Comparison of ENCODE assay signal across 18 cellular contexts in genomic region chr1:150106331-150106730, GRCh38. TPM values are rescaled to one million over a fixed set of nuclear protein-coding genes. Genes with fewer than 3 reads are reported as not detected.
DNase-seq lines count a peak whose midpoint lies in the region; ATAC-seq and TF ChIP-seq lines count a peak whose summit lies in the region.
"Had no signal": no experiment of that assay in that cellular context is flagged by ENCODE, and none has a peak within 500 bp of the region (broad histone marks: within the 10 kb centered on the region; RNA-seq: fewer than 3 reads in every experiment).

No MANE protein-coding gene starts in this region.

- H3K4me3 ChIP-seq in right cardiac atrium (ENCODE audit: low read length): no peak overlapping the region
- H3K4me3 ChIP-seq: GM12878, SJSA1 had no signal

- WGBS in right cardiac atrium: 91% methylated on average over 7 of the region's 7 CpGs

- peaks cover 10% of the 10 kb centered on the region for H3K36me3 Mint-ChIP-seq in CD4-positive, alpha-beta T cell (ENCODE audit: low read depth)
- H3K36me3 Mint-ChIP-seq in IgD-negative memory B cell: peaks cover 6% of the 10 kb centered on the region
- H3K36me3 Mint-ChIP-seq in activated CD8-positive, alpha-beta T cell treated with anti-CD3 and anti-CD28 coated beads for 36 hours (ENCODE audit: low read depth): peaks cover 13% of the 10 kb centered on the region

- peak overlapping the region; percentile 42 for H3K27ac ChIP-seq in CD4-positive, alpha-beta T cell (ENCODE audit: low read depth, low read length)
- H3K27ac ChIP-seq in right cardiac atrium (ENCODE audit: low read length): no peak overlapping the region
- H3K27ac ChIP-seq: SJSA1 had no signal

- intact Hi-C loops in CD4-positive, alpha-beta T cell (cut with DNase I, micrococcal nuclease): no loop called here
- intact Hi-C loops in activated CD8-positive, alpha-beta T cell treated with anti-CD3 and anti-CD28 coated beads for 36 hours (cut with micrococcal nuclease): no loop called here
- intact Hi-C loops in right cardiac atrium (cut with DNase I): no loop called here

- H3K27me3 ChIP-seq in CD4-positive, alpha-beta T cell (ENCODE audit: control insufficient read depth, insufficient read depth, low read length): no peaks in the 10 kb centered on the region
- H3K27me3 ChIP-seq in right cardiac atrium (ENCODE audit: control insufficient read depth, insufficient read depth): no peaks in the 10 kb centered on the region
- H3K27me3 ChIP-seq: SJSA1 had no signal

- no peaks in the 10 kb centered on the region for H3K27me3 Mint-ChIP-seq in CD4-positive, alpha-beta T cell
- no peaks in the 10 kb centered on the region for H3K27me3 Mint-ChIP-seq in IgD-negative memory B cell
- no peaks in the 10 kb centered on the region for H3K27me3 Mint-ChIP-seq in activated CD8-positive, alpha-beta T cell treated with anti-CD3 and anti-CD28 coated beads for 36 hours
- H3K27me3 Mint-ChIP-seq: naive B cell had no signal

- peak in 9 of 10 experiments; percentile 4 to 16 (median 8) for DNase-seq in CD4-positive, alpha-beta T cell
- DNase-seq in activated CD8-positive, alpha-beta T cell treated with anti-CD3 and anti-CD28 coated beads for 36 hours: peak; percentile 14
- DNase-seq in fibroblast of peridontal ligament (ENCODE audit: extremely low read depth): peak; percentile 58
- no peak for DNase-seq in right cardiac atrium
- no peak for DNase-seq in effector CD8-positive, alpha-beta T cell (lab: John Stamatoyannopoulos, UW)
- no peak for DNase-seq in DMS79 (lab: John Stamatoyannopoulos, UW)
- DNase-seq: activated gamma-delta T cell treated with Interleukin-2 at 50 U/mL for 16 hours; EL; erythroblast; head of caudate nucleus; left cardiac atrium; naive B cell; retina; stimulated activated CD4-positive, alpha-beta T cell treated with anti-CD3 and anti-CD28 coated beads, Interleukin-2, amount 100 ng/mL, for 48 hours had no signal

- peak overlapping the region; percentile 86 for H3K27ac Mint-ChIP-seq in CD4-positive, alpha-beta T cell
- H3K27ac Mint-ChIP-seq in IgD-negative memory B cell: peak overlapping the region in 2 of 3 donors; percentile 8 to 11
- peak overlapping the region; percentile 77 for H3K27ac Mint-ChIP-seq in activated CD8-positive, alpha-beta T cell treated with anti-CD3 and anti-CD28 coated beads for 36 hours

- no peaks in the 10 kb centered on the region for H3K4me1 ChIP-seq in right cardiac atrium (ENCODE audit: control insufficient read depth, insufficient read depth, low read length)
- H3K4me1 ChIP-seq: SJSA1 had no signal

- POLR2A ChIA-PET in CD4-positive, alpha-beta T cell (lab: Charles Lee): interaction anchor here (0.7 to 1.5 kb wide), 4 partner anchors 38 to 219 kb away, joined by 3 to 6 read pairs (median 4); partner anchors contain the start of gene PLEKHO1
- POLR2A ChIA-PET in activated CD8-positive, alpha-beta T cell treated with anti-CD3 and anti-CD28 coated beads for 36 hours (lab: Charles Lee): no interaction called here

- H3K9me3 ChIP-seq in CD4-positive, alpha-beta T cell (ENCODE audit: control insufficient read depth, low read length): no peaks in the 10 kb centered on the region
- no peaks in the 10 kb centered on the region for H3K9me3 ChIP-seq in right cardiac atrium (ENCODE audit: control insufficient read depth, low read length)
- H3K9me3 ChIP-seq: SJSA1 had no signal

- CTCF ChIA-PET in CD4-positive, alpha-beta T cell (lab: Charles Lee): interaction anchor here (0.6 kb wide), 1 partner anchor 52 kb away, joined by 4 read pairs; no protein-coding TSS in a partner anchor
- CTCF ChIA-PET in activated CD8-positive, alpha-beta T cell treated with anti-CD3 and anti-CD28 coated beads for 36 hours (lab: Charles Lee): interaction anchor here (1.1 kb wide), 1 partner anchor 145 kb away, joined by 3 read pairs; no protein-coding TSS in a partner anchor

- H3K9me3 Mint-ChIP-seq in CD4-positive, alpha-beta T cell: peaks cover 2% of the 10 kb centered on the region
- no peaks in the 10 kb centered on the region for H3K9me3 Mint-ChIP-seq in IgD-negative memory B cell
- no peaks in the 10 kb centered on the region for H3K9me3 Mint-ChIP-seq in activated CD8-positive, alpha-beta T cell treated with anti-CD3 and anti-CD28 coated beads for 36 hours

- TF ChIP-seq CTCF in CD4-positive, alpha-beta T cell (IDR thresholded peaks at IDR 0.05): no peak
- no peak for TF ChIP-seq CTCF in activated CD8-positive, alpha-beta T cell treated with anti-CD3 and anti-CD28 coated beads for 36 hours (IDR thresholded peaks at IDR 0.05)

- peak; percentile 75 for ATAC-seq in CD4-positive, alpha-beta T cell (ENCODE audit: poor library complexity)
- peak; percentile 76 for ATAC-seq in activated CD8-positive, alpha-beta T cell treated with anti-CD3 and anti-CD28 coated beads for 36 hours
- no peak for ATAC-seq in right cardiac atrium
- no peak for ATAC-seq in GM21737 (IDR thresholded peaks at IDR 0.05; ENCODE audit: unreplicated experiment)
- ATAC-seq: GM12878, left cardiac atrium had no signal

- peaks cover 90% of the 10 kb centered on the region for H3K4me1 Mint-ChIP-seq in CD4-positive, alpha-beta T cell (ENCODE audit: low read depth)
- peaks cover 31 to 38% (median 33%) of the 10 kb centered on the region in 3 donors for H3K4me1 Mint-ChIP-seq in IgD-negative memory B cell
- peaks cover 69% of the 10 kb centered on the region for H3K4me1 Mint-ChIP-seq in activated CD8-positive, alpha-beta T cell treated with anti-CD3 and anti-CD28 coated beads for 36 hours (ENCODE audit: low read depth)

- H3K4me3 Mint-ChIP-seq in CD4-positive, alpha-beta T cell: peak overlapping the region; percentile 76
- H3K4me3 Mint-ChIP-seq in IgD-negative memory B cell: peak overlapping the region in 1 of 4 donors; percentile 15
- H3K4me3 Mint-ChIP-seq in activated CD8-positive, alpha-beta T cell treated with anti-CD3 and anti-CD28 coated beads for 36 hours: no peak overlapping the region
- H3K4me3 Mint-ChIP-seq: naive B cell had no signal

RNA-seq across cellular contexts. Expression of gene VPS45, which starts 38.8 kb away (rescaled TPM):
- 10 to 100 TPM in 1 of 2 experiments, 1 to 10 TPM in 1; 9.6 to 10.7 TPM for total RNA-seq in CD4-positive, alpha-beta T cell
- 17.0 TPM for polyA plus RNA-seq in IgD-negative memory B cell
- 10 to 100 TPM; 19.4 to 22.8 TPM for total RNA-seq in activated CD8-positive, alpha-beta T cell treated with anti-CD3 and anti-CD28 coated beads for 36 hours
- 10 to 100 TPM; 46.3 to 54.3 (median 48.8) TPM for total RNA-seq in right cardiac atrium
- polyA plus RNA-seq in right cardiac atrium: 40.0 TPM

RNA-seq across cellular contexts. Expression of gene PLEKHO1, which starts 43.4 kb away (rescaled TPM):
- total RNA-seq in CD4-positive, alpha-beta T cell: 100 to 1,000 TPM in 1 of 2 experiments, 10 to 100 TPM in 1; 97.6 to 110 TPM
- polyA plus RNA-seq in IgD-negative memory B cell (102 TPM), right cardiac atrium (73.2 TPM)
- 10 to 100 TPM; 18.2 to 19.0 TPM for total RNA-seq in activated CD8-positive, alpha-beta T cell treated with anti-CD3 and anti-CD28 coated beads for 36 hours
- total RNA-seq in right cardiac atrium: 10 to 100 TPM; 28.9 to 51.4 (median 34.4) TPM

Comparison
In these comparisons a context has a peak if more than half of its experiments do, and no peak if none do; other contexts are left out.
1. ATAC-seq: peak in CD4-positive, alpha-beta T cell (single experiment) and activated CD8-positive, alpha-beta T cell treated with anti-CD3 and anti-CD28 coated beads for 36 hours (single experiment); none in right cardiac atrium (0 of 2) and GM21737 (single experiment).
2. DNase-seq: peak in CD4-positive, alpha-beta T cell (9 of 10), activated CD8-positive, alpha-beta T cell treated with anti-CD3 and anti-CD28 coated beads for 36 hours (single experiment) and fibroblast of peridontal ligament (single experiment); none in right cardiac atrium (0 of 3), effector CD8-positive, alpha-beta T cell (single experiment) and DMS79 (single experiment).
3. H3K27ac Mint-ChIP-seq: peak in every context shown above with its lines; median percentile 86 in CD4-positive, alpha-beta T cell; 77 in activated CD8-positive, alpha-beta T cell treated with anti-CD3 and anti-CD28 coated beads for 36 hours; 10 in IgD-negative memory B cell.